10 cellular contexts compared by ENCODE assay signal in genomic region chr20:57464642-57465211, GRCh38.
DNase-seq lines count a peak whose midpoint lies in the region; ATAC-seq and TF ChIP-seq lines count a peak whose summit lies in the region.
"Had no signal": no experiment of that assay in that cellular context is flagged by ENCODE, and none has a peak within 500 bp of the region (broad histone marks: within the 10 kb centered on the region; RNA-seq: fewer than 3 reads in every experiment).

No MANE protein-coding gene starts in this region.

- H3K27me3 Mint-ChIP-seq in natural killer cell (ENCODE audit: low read depth in 2 of 2) = peaks cover 0 to 3% of the 10 kb centered on the region in 2 donors

- H4K20me1 ChIP-seq in KMS-11 (ENCODE audit: insufficient read depth) = no peaks in the 10 kb centered on the region

- H3K9me3 Mint-ChIP-seq in natural killer cell = no peaks in the 10 kb centered on the region
- H3K9me3 Mint-ChIP-seq: memory B cell; T-helper 1 cell treated with Interleukin-12 subunit alpha and Interleukin-12 subunit beta and Interleukin-4 antibody, amounts not matched to agents 30 μg/mL and 1 μg/mL, for 36 hours had no signal

- TF ChIP-seq POLR2A in adrenal gland (IDR thresholded peaks at IDR 0.05) = no peak
- TF ChIP-seq POLR2A in tibial nerve (IDR thresholded peaks at IDR 0.05) = no peak

- no peaks in the 10 kb centered on the region for H3K36me3 Mint-ChIP-seq in natural killer cell
- H3K36me3 Mint-ChIP-seq: memory B cell had no signal

- H2AFZ ChIP-seq in KMS-11 (ENCODE audit: low read depth) = no peak overlapping the region

- H3K4me2 ChIP-seq in KMS-11 = no peak overlapping the region

- no peak overlapping the region for H3K4me3 Mint-ChIP-seq in natural killer cell
- H3K4me3 Mint-ChIP-seq: memory B cell; T-helper 1 cell treated with Interleukin-12 subunit alpha and Interleukin-12 subunit beta and Interleukin-4 antibody, amounts not matched to agents 30 μg/mL and 1 μg/mL, for 36 hours had no signal

- intact Hi-C loops in adrenal gland (cut with DNase I) (no loop called here), natural killer cell (cut with micrococcal nuclease) (no loop called here)

- no peak for TF ChIP-seq EP300 in tibial nerve (IDR thresholded peaks at IDR 0.05)

- H3K9me3 ChIP-seq in adrenal gland (replicated peaks in 1 of 3) (no peaks in the 10 kb centered on the region), tibial nerve (no peaks in the 10 kb centered on the region)

- DNase-seq in ELR (ENCODE audit: low read depth) (peak; percentile 50), adrenal gland (peak; percentile 35 to 84 (median 78)), natural killer cell (no peak), tibial nerve (ENCODE audit: low spot score in 2 of 2) (no peak), GM10266 (ENCODE audit: extremely low spot score) (no peak), coronary artery (ENCODE audit: low spot score) (no peak)

- TF ChIP-seq CTCF in KMS-11 (conservative IDR thresholded peaks at IDR 0.05; ENCODE audit: low read depth, low read length) (0 out of 2 replicates have a peak, but pooled peaks have one; percentile 25), adrenal gland (IDR thresholded peaks at IDR 0.05) (peak in 5 of 6 experiments; percentile 38 to 74 (median 56)), natural killer cell (IDR thresholded peaks at IDR 0.05) (no peak), tibial nerve (IDR thresholded peaks at IDR 0.05) (no peak), GM10266 (IDR thresholded peaks at IDR 0.05; ENCODE audit: control insufficient read depth, insufficient read depth, low read depth, missing control alignments) (no peak), coronary artery (IDR thresholded peaks at IDR 0.05) (no peak)

- 35 to 55% (median 45%) methylated on average over 5 to 13 of the region's 13 CpGs for WGBS in adrenal gland, 4 donors
- WGBS in tibial nerve, 2 donors = 69 to 76% methylated on average over 11 to 13 of the region's 13 CpGs

- no peak overlapping the region for H3K27ac Mint-ChIP-seq in natural killer cell
- H3K27ac Mint-ChIP-seq: memory B cell; T-helper 1 cell treated with Interleukin-12 subunit alpha and Interleukin-12 subunit beta and Interleukin-4 antibody, amounts not matched to agents 30 μg/mL and 1 μg/mL, for 36 hours had no signal

- no peak overlapping the region for H3K9ac ChIP-seq in KMS-11

- H3K36me3 ChIP-seq in KMS-11 (ENCODE audit: insufficient read depth) (no peaks in the 10 kb centered on the region), adrenal gland (replicated peaks in 1 of 2) (no peaks in the 10 kb centered on the region), tibial nerve (no peaks in the 10 kb centered on the region)

- ATAC-seq in natural killer cell (peak in 2 of 3 donors; percentile 49 to 64), GM19351 (IDR thresholded peaks at IDR 0.05; ENCODE audit: unreplicated experiment) (no peak)

- no peaks in the 10 kb centered on the region; the same call in 1 of the 2 replicates for H3K27me3 ChIP-seq in KMS-11 (ENCODE audit: insufficient read depth, low read depth)
- H3K27me3 ChIP-seq in adrenal gland = no peaks in the 10 kb centered on the region
- H3K27me3 ChIP-seq in tibial nerve = peaks cover 0 to 25% of the 10 kb centered on the region in 2 donors

- H3K79me2 ChIP-seq in KMS-11 (ENCODE audit: insufficient read depth, low read depth) = no peaks in the 10 kb centered on the region

- H3K4me1 Mint-ChIP-seq in natural killer cell = no peaks in the 10 kb centered on the region

- H3K4me1 ChIP-seq in KMS-11 (ENCODE audit: low read depth, poor library complexity, severe bottlenecking) (no peaks in the 10 kb centered on the region), adrenal gland (replicated peaks in 1 of 2) (no peaks in the 10 kb centered on the region), tibial nerve (no peaks in the 10 kb centered on the region)

- H3K27ac ChIP-seq in KMS-11 (no peak overlapping the region), adrenal gland (no peak overlapping the region), tibial nerve (no peak overlapping the region), coronary artery (no peak overlapping the region)

- H3K4me3 ChIP-seq in KMS-11 (IDR thresholded peaks at IDR 0.05; ENCODE audit: insufficient read depth, low read depth, low read length) = no peak overlapping the region
- no peak overlapping the region for H3K4me3 ChIP-seq in adrenal gland
- H3K4me3 ChIP-seq in tibial nerve = no peak overlapping the region
- no peak overlapping the region for H3K4me3 ChIP-seq in coronary artery

Comparison
In these comparisons a context has a peak if more than half of its experiments do, and no peak if none do; other contexts are left out.
1. DNase-seq: peak in ELR (single experiment) and adrenal gland (7 of 7); none in natural killer cell (single experiment), tibial nerve (0 of 2), GM10266 (single experiment) and coronary artery (single experiment).
2. CTCF ChIP-seq: peak in KMS-11 (single experiment) and adrenal gland (5 of 6); none in natural killer cell (single experiment), tibial nerve (0 of 5), GM10266 (single experiment) and coronary artery (single experiment).